12 cellular contexts compared by ENCODE assay signal in genomic region chr1:47229884-47230691, GRCh38. TPM values are rescaled to one million over a fixed set of nuclear protein-coding genes. Genes with fewer than 3 reads are reported as not detected.
A peak's percentile ranks its signal among the peaks of the same experiment; 100 is the strongest.
DNase-seq lines count a peak whose midpoint lies in the region; ATAC-seq and TF ChIP-seq lines count a peak whose summit lies in the region.
"Had no signal": no experiment of that assay in that cellular context is flagged by ENCODE, and none has a peak within 500 bp of the region (broad histone marks: within the 10 kb centered on the region; RNA-seq: fewer than 3 reads in every experiment).

No MANE protein-coding gene starts in this region.

- H3K79me1 ChIP-seq in trophoblast cell (ENCODE audit: low read length), result no peaks in the 10 kb centered on the region

- no peaks in the 10 kb centered on the region for H3K9me2 ChIP-seq in hepatocyte (replicated peaks; ENCODE audit: insufficient read depth)

- H3K27me3 ChIP-seq in CD8-positive, alpha-beta memory T cell (ENCODE audit: insufficient read depth, low read length, poor library complexity, severe bottlenecking), result peaks cover 57% of the 10 kb centered on the region
- H3K27me3 ChIP-seq in hepatocyte, result peaks cover 97% of the 10 kb centered on the region
- peaks cover 93% of the 10 kb centered on the region for H3K27me3 ChIP-seq in trophoblast cell (ENCODE audit: insufficient read depth, low read length)

- peak overlapping the region; percentile 29 for H3K4me2 ChIP-seq in hepatocyte
- no peak overlapping the region for H3K4me2 ChIP-seq in trophoblast cell (ENCODE audit: low read length)

- ATAC-seq in GM19023 (IDR thresholded peaks at IDR 0.05; ENCODE audit: unreplicated experiment) (no peak), GM21381 (IDR thresholded peaks at IDR 0.05; ENCODE audit: unreplicated experiment) (no peak)

- no peak overlapping the region for H2BK120ac ChIP-seq in trophoblast cell (ENCODE audit: insufficient read depth, low read length, poor library complexity)

- H3K9ac ChIP-seq in trophoblast cell (ENCODE audit: low read length), result no peak overlapping the region

- TF ChIP-seq CTCF in hepatocyte (IDR thresholded peaks at IDR 0.05; ENCODE audit: poor library complexity), result no peak

- peaks cover 24% of the 10 kb centered on the region for H3K4me1 ChIP-seq in CD8-positive, alpha-beta memory T cell (ENCODE audit: insufficient read depth, low read length)
- H3K4me1 ChIP-seq in hepatocyte (ENCODE audit: insufficient read depth), result peaks cover 14% of the 10 kb centered on the region
- peaks cover 4 to 11% of the 10 kb centered on the region in 2 experiments for H3K4me1 ChIP-seq in trophoblast cell (ENCODE audit: control insufficient read depth in 1 of 2, insufficient read depth in 2 of 2, low read length in 2 of 2)

- no peak for DNase-seq in CD8-positive, alpha-beta memory T cell
- DNase-seq in OCI-M1 (lab: John Stamatoyannopoulos, UW) (peak; percentile 35), hepatocyte (ENCODE audit: low spot score) (no peak), trophoblast cell (no peak), NCI-H526 (lab: John Stamatoyannopoulos, UW) (no peak), DMS53 (lab: John Stamatoyannopoulos, UW) (no peak)
- DNase-seq: COR-L47, NCI-H1417 had no signal

- peaks cover 27 to 42% (median 40%) of the 10 kb centered on the region in 3 donors for H3K4me1 Mint-ChIP-seq in CD8-positive, alpha-beta memory T cell

- no peaks in the 10 kb centered on the region for H3K9me3 ChIP-seq in CD8-positive, alpha-beta memory T cell (ENCODE audit: low read length)
- H3K9me3 ChIP-seq in hepatocyte (ENCODE audit: low read depth) (no peaks in the 10 kb centered on the region), trophoblast cell (ENCODE audit: insufficient read depth, low read depth, low read length) (peaks cover 7% of the 10 kb centered on the region)

- peak overlapping the region; percentile 3 to 83 (median 48) for H3K4me3 Mint-ChIP-seq in CD8-positive, alpha-beta memory T cell

- H3K18ac ChIP-seq in trophoblast cell (ENCODE audit: low read length), result no peak overlapping the region

- POLR2A ChIA-PET in CD8-positive, alpha-beta memory T cell (lab: Charles Lee), result no interaction called here

- H4K20me1 ChIP-seq in hepatocyte (ENCODE audit: insufficient read depth, poor library complexity, severe bottlenecking), result no peaks in the 10 kb centered on the region

- H3K4ac ChIP-seq in trophoblast cell (ENCODE audit: low read depth, low read length), result no peak overlapping the region

- no peaks in the 10 kb centered on the region for H3K36me3 ChIP-seq in CD8-positive, alpha-beta memory T cell (ENCODE audit: insufficient read depth, low read length)
- H3K36me3 ChIP-seq in hepatocyte (replicated peaks; ENCODE audit: insufficient read depth, low read depth), result no peaks in the 10 kb centered on the region
- H3K36me3 ChIP-seq in trophoblast cell (ENCODE audit: control insufficient read depth in 1 of 2, insufficient read depth in 2 of 2, low read length in 2 of 2), result no peaks in the 10 kb centered on the region

- no peak overlapping the region for H3K14ac ChIP-seq in trophoblast cell (ENCODE audit: low read length)

- CTCF ChIA-PET in CD8-positive, alpha-beta memory T cell (lab: Charles Lee), result no interaction called here

- H4K12ac ChIP-seq in trophoblast cell (ENCODE audit: low read depth, low read length), result no peak overlapping the region

- peaks cover 63 to 84% of the 10 kb centered on the region in 2 donors for H3K27me3 Mint-ChIP-seq in CD8-positive, alpha-beta memory T cell

- peak overlapping the region; percentile 85 for H3K27ac ChIP-seq in CD8-positive, alpha-beta memory T cell (ENCODE audit: low read depth, low read length)
- H3K27ac ChIP-seq in hepatocyte (no peak overlapping the region), trophoblast cell (ENCODE audit: low read depth, low read length) (no peak overlapping the region)
- H3K27ac ChIP-seq: RWPE1 had no signal

- peak overlapping the region; percentile 38 for H3K23ac ChIP-seq in trophoblast cell (ENCODE audit: low read length)

- H3K79me2 ChIP-seq in hepatocyte (no peaks in the 10 kb centered on the region), trophoblast cell (ENCODE audit: control insufficient read depth, insufficient read depth, low read length, poor library complexity) (no peaks in the 10 kb centered on the region)

- H2BK12ac ChIP-seq in trophoblast cell (ENCODE audit: low read length), result no peak overlapping the region

- peaks cover 0 to 3% (median 0%) of the 10 kb centered on the region in 5 donors for H3K9me3 Mint-ChIP-seq in CD8-positive, alpha-beta memory T cell

- H4K8ac ChIP-seq in trophoblast cell (ENCODE audit: low read depth, low read length), result no peak overlapping the region

- no peak overlapping the region for H4K91ac ChIP-seq in trophoblast cell (ENCODE audit: low read depth, low read length)

- H2BK5ac ChIP-seq in trophoblast cell (ENCODE audit: low read depth, low read length, poor library complexity), result no peak overlapping the region

- WGBS in hepatocyte (ENCODE audit: low lambda C conversion rate, missing lambda C conversion rate), result 6% methylated on average over 23 of the region's 23 CpGs
- WGBS in trophoblast cell (ENCODE audit: extremely low coverage, insufficient coverage, insufficient read length), result no CpG with 5 or more reads among the region's 23 CpGs

- peak overlapping the region; percentile 45 for H3K4me3 ChIP-seq in CD8-positive, alpha-beta memory T cell (ENCODE audit: low read length)
- H3K4me3 ChIP-seq in hepatocyte (no peak overlapping the region), trophoblast cell (ENCODE audit: low read depth, low read length) (no peak overlapping the region)

- H2AFZ ChIP-seq in hepatocyte (peak overlapping the region; percentile 1), trophoblast cell (ENCODE audit: insufficient read depth, low read length, poor library complexity) (no peak overlapping the region)

- H3K36me3 Mint-ChIP-seq in CD8-positive, alpha-beta memory T cell, result peaks cover 0 to 3% (median 0%) of the 10 kb centered on the region in 3 donors

- no peak overlapping the region for H2AK5ac ChIP-seq in trophoblast cell (ENCODE audit: low read length)

- H3K27ac Mint-ChIP-seq in CD8-positive, alpha-beta memory T cell, result peak overlapping the region in 2 of 8 donors; percentile 52 to 82

RNA-seq across cellular contexts. Expression of gene TAL1, which starts 1.9 kb away (rescaled TPM):
- not detected for total RNA-seq in CD8-positive, alpha-beta memory T cell
- not detected for polyA plus RNA-seq in CD8-positive, alpha-beta memory T cell
- total RNA-seq in hepatocyte, result 0.08 and 0.13 TPM in 2 replicates
- polyA plus RNA-seq in hepatocyte, result 0.68 TPM in 1 of 2 replicates, not detected in the other
- polyA plus RNA-seq in trophoblast cell (2013), result 0.01 TPM in 1 of 2 replicates, not detected in the other

RNA-seq across cellular contexts. Expression of gene PDZK1IP1, which starts 40.3 kb away (rescaled TPM):
- total RNA-seq in CD8-positive, alpha-beta memory T cell, result not detected
- polyA plus RNA-seq in CD8-positive, alpha-beta memory T cell, result not detected
- total RNA-seq in hepatocyte, result 0.37 TPM in 1 of 2 replicates, not detected in the other
- 0.71 TPM in 1 of 2 replicates, not detected in the other for polyA plus RNA-seq in hepatocyte
- polyA plus RNA-seq in trophoblast cell (2013), result not detected in 2 replicates
- total RNA-seq: cerebellum had no signal
